Comparison of ENCODE assay signal across 22 cellular contexts in the genomic region with DNA sequence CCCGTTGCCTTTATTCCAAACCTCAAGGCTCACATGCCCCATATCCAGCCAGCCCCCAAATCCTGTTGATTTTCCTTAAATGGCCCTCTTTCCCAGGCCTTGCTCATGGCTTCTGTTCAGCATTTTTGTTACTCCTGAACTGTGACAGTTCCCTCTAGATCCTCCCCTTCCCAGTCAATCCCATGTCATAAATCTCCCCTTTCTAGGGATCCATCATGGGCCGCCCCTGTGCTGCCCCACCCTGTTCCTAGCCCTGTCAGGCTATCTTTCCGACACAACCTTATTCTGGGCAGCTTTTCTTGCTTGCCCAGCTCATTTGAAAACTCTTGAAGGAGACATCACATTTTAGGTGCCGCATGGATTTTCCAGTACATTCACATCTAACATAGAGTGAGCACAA.
"Had no signal": no experiment of that assay in that cellular context is flagged by ENCODE, and none has a peak within 500 bp of the region (broad histone marks: within the 10 kb centered on the region; RNA-seq: fewer than 3 reads in every experiment).

No MANE protein-coding gene starts in this region.

- H3K4me3 Mint-ChIP-seq: immature natural killer cell; natural killer cell; neural crest cell; stimulated activated naive B cell treated with anti-CD40 and anti-IgM and Interleukin-4, amounts not matched to agents 10 μg/mL and 1 μg/mL and 100 μg/mL, for 72 hours; stimulated activated naive CD8-positive, alpha-beta T cell treated with anti-CD3 and anti-CD28 coated beads, Interleukin-15, Interleukin-2, amounts not matched to agents 100 ng/mL and 50 ng/mL, for 24 hours had no signal

- H3K27ac ChIP-seq: dorsolateral prefrontal cortex, lower lobe of right lung, neutrophil, pancreas, skin epidermis, thoracic aorta, tibial nerve, vagina had no signal

- H3K9me3 Mint-ChIP-seq: natural killer cell; neural crest cell; stimulated activated naive CD8-positive, alpha-beta T cell treated with anti-CD3 and anti-CD28 coated beads, Interleukin-15, Interleukin-2, amounts not matched to agents 100 ng/mL and 50 ng/mL, for 24 hours had no signal

- H3K27ac Mint-ChIP-seq: immature natural killer cell; natural killer cell; stimulated activated naive B cell treated with anti-CD40 and anti-IgM and Interleukin-4, amounts not matched to agents 10 μg/mL and 1 μg/mL and 100 μg/mL, for 72 hours; stimulated activated naive CD8-positive, alpha-beta T cell treated with anti-CD3 and anti-CD28 coated beads, Interleukin-15, Interleukin-2, amounts not matched to agents 100 ng/mL and 50 ng/mL, for 24 hours had no signal

- H3K27me3 ChIP-seq: pancreas, tibial nerve, vagina had no signal

- H3K4me3 ChIP-seq: dorsolateral prefrontal cortex, lower lobe of right lung, pancreas, skin epidermis, spleen, thoracic aorta, tibial nerve, vagina had no signal

- H3K36me3 ChIP-seq: lower lobe of right lung, neutrophil, pancreas, spleen, thoracic aorta, tibial nerve, vagina had no signal

- H3K4me1 ChIP-seq: lower lobe of right lung, pancreas, vagina had no signal

- H3K9me3 ChIP-seq: lower lobe of right lung, neutrophil, pancreas, thoracic aorta, vagina had no signal

- H3K4me1 Mint-ChIP-seq: immature natural killer cell had no signal

- DNase-seq: dorsolateral prefrontal cortex; effector CD4-positive, alpha-beta T cell; hypothalamus; immature natural killer cell; islet precursor cell; kidney glomerular epithelial cell; left colon; left ventricle myocardium superior; natural killer cell; pancreas; retina; stimulated activated CD4-positive, alpha-beta T cell treated with anti-CD3 and anti-CD28 coated beads, Interleukin-4, amount 100 ng/mL, for 4 hours; stimulated activated naive B cell treated with anti-CD40 and anti-IgM and Interleukin-4, amounts not matched to agents 10 μg/mL and 1 μg/mL and 100 μg/mL, for 72 hours had no signal

- ATAC-seq: left colon; left ventricle myocardium superior; lower lobe of right lung; natural killer cell; pancreas; stimulated activated naive B cell treated with anti-CD40 and anti-IgM and Interleukin-4, amounts not matched to agents 10 μg/mL and 1 μg/mL and 100 μg/mL, for 72 hours had no signal
